In genomic region chr3:120090422-120090821, GRCh38 we compare ENCODE assay signal across 12 cellular contexts. TPM values are rescaled to one million over a fixed set of nuclear protein-coding genes. Genes with fewer than 3 reads are reported as not detected.
DNase-seq lines count a peak whose midpoint lies in the region; ATAC-seq and TF ChIP-seq lines count a peak whose summit lies in the region.
"Had no signal": no experiment of that assay in that cellular context is flagged by ENCODE, and none has a peak within 500 bp of the region (broad histone marks: within the 10 kb centered on the region; RNA-seq: fewer than 3 reads in every experiment).

No MANE protein-coding gene starts in this region.

- intact Hi-C loops in Panc1 (cut with micrococcal nuclease; ENCODE audit: unreplicated experiment), result loop anchor here (10.0 kb wide), 1 partner anchor 196 kb away; no protein-coding TSS in a partner anchor

- H3K9me3 Mint-ChIP-seq in activated naive CD4-positive, alpha-beta T cell treated with anti-CD3 and anti-CD28 coated beads, Interleukin-2, amount 50 U/mL, for 72 hours, result no peaks in the 10 kb centered on the region

- ATAC-seq in Panc1, result no peak
- no peak for ATAC-seq in HG03354 (IDR thresholded peaks at IDR 0.05; ENCODE audit: poor library complexity, severe bottlenecking, unreplicated experiment)
- no peak for ATAC-seq in activated naive CD4-positive, alpha-beta T cell treated with anti-CD3 and anti-CD28 coated beads, Interleukin-2, amount 50 U/mL, for 72 hours
- ATAC-seq: left colon had no signal

- no peak for DNase-seq in Panc1 (ENCODE audit: low read depth, low spot score)
- DNase-seq in foreskin fibroblast, result no peak
- DNase-seq in DMS79 (lab: John Stamatoyannopoulos, UW), result no peak
- DNase-seq in kidney glomerular epithelial cell (lab: John Stamatoyannopoulos, UW), result no peak
- no peak for DNase-seq in activated naive CD4-positive, alpha-beta T cell treated with anti-CD3 and anti-CD28 coated beads, Interleukin-2, amount 50 U/mL, for 72 hours (ENCODE audit: low spot score in 2 of 2)
- DNase-seq: activated CD8-positive, alpha-beta memory T cell treated with anti-CD3 and anti-CD28 coated beads, Interleukin-2, amount 50 U/mL, for 4 hours; left colon; NCI-H187; SHP77 had no signal

- CTCF ChIA-PET in Panc1 (lab: Charles Lee), result no interaction called here

- H3K27ac Mint-ChIP-seq in activated naive CD4-positive, alpha-beta T cell treated with anti-CD3 and anti-CD28 coated beads, Interleukin-2, amount 50 U/mL, for 72 hours, result no peak overlapping the region

- H3K4me3 ChIP-seq in GM08714 (ENCODE audit: low read length), result peak overlapping the region; percentile 99; the same call in 1 of the 2 replicates
- H3K4me3 ChIP-seq in Panc1 (ENCODE audit: low read depth in 2 of 2, low read length in 2 of 2), result peak overlapping the region; percentile 81 to 98
- peak overlapping the region; percentile 84 to 96 for H3K4me3 ChIP-seq in foreskin fibroblast (ENCODE audit: low read depth in 1 of 2, low read length in 2 of 2)
- H3K4me3 ChIP-seq in skeletal muscle tissue (ENCODE audit: low read length in 3 of 3), result peak overlapping the region; percentile 35 to 95 (median 37)

- POLR2A ChIA-PET in Panc1 (lab: Charles Lee), result no interaction called here

- H3K27ac ChIP-seq in Panc1 (ENCODE audit: low read length) (no peak overlapping the region), skeletal muscle tissue (ENCODE audit: low read depth, low read length) (peak overlapping the region; percentile 31)

- H3K36me3 ChIP-seq in Panc1 (ENCODE audit: control insufficient read depth, insufficient read depth, low read length) (no peaks in the 10 kb centered on the region; the same call in 1 of the 2 replicates), skeletal muscle tissue (ENCODE audit: control insufficient read depth in 3 of 3, insufficient read depth in 3 of 3, low read length in 3 of 3) (no peaks in the 10 kb centered on the region)

- no peaks in the 10 kb centered on the region for H3K9me3 ChIP-seq in Panc1 (ENCODE audit: control insufficient read depth, insufficient read depth, low read depth, low read length)
- no peaks in the 10 kb centered on the region for H3K9me3 ChIP-seq in skeletal muscle tissue (ENCODE audit: control insufficient read depth in 3 of 3, low read length in 3 of 3)

- H3K27me3 ChIP-seq in Panc1 (ENCODE audit: control insufficient read depth, insufficient read depth, low read length), result no peaks in the 10 kb centered on the region
- no peaks in the 10 kb centered on the region for H3K27me3 ChIP-seq in skeletal muscle tissue (ENCODE audit: control insufficient read depth in 3 of 3, insufficient read depth in 3 of 3, low read length in 3 of 3)

- peak overlapping the region; percentile 5 to 46 (median 10) for H3K9ac ChIP-seq in skeletal muscle tissue (ENCODE audit: low read depth in 1 of 3, low read length in 3 of 3)

- BruUV-seq in Panc1 (replicated peaks; lab: Mats Ljungman, UMichigan), result TSS peak; percentile 44

- no peak for TF ChIP-seq CTCF in Panc1 (IDR thresholded peaks at IDR 0.05)
- no peak for TF ChIP-seq CTCF in foreskin fibroblast (IDR thresholded peaks at IDR 0.05; ENCODE audit: low read depth, low read length)

- H3K4me1 ChIP-seq in Panc1 (ENCODE audit: control insufficient read depth, insufficient read depth, low read length) (peaks cover 4% of the 10 kb centered on the region; the same call in 1 of the 2 replicates), skeletal muscle tissue (ENCODE audit: control insufficient read depth in 3 of 3, insufficient read depth in 3 of 3, low read length in 3 of 3) (peaks cover 8 to 22% (median 15%) of the 10 kb centered on the region in 3 donors)

- peaks cover 1 to 10% of the 10 kb centered on the region in 2 donors for H3K36me3 Mint-ChIP-seq in activated naive CD4-positive, alpha-beta T cell treated with anti-CD3 and anti-CD28 coated beads, Interleukin-2, amount 50 U/mL, for 72 hours

- in situ Hi-C loops in Panc1 (cut with HindIII; ENCODE audit: low pct_unique_long_range_greater_than_20kb, low sequenced_read_pairs), result no loop called here

RNA-seq across cellular contexts. Expression of gene GSK3B, which starts 3.8 kb away (rescaled TPM):
- 35.3 TPM for total RNA-seq in Panc1 (2021; ENCODE audit: unreplicated experiment)
- polyA plus RNA-seq in Panc1 (2012; ENCODE audit: insufficient read length), result 14.5 TPM
- total RNA-seq in skeletal muscle tissue, result 30.3 TPM
- total RNA-seq in activated naive CD4-positive, alpha-beta T cell treated with anti-CD3 and anti-CD28 coated beads, Interleukin-2, amount 50 U/mL, for 72 hours, result 10 to 100 TPM; 26.3 to 44.2 TPM

Comparison
In these comparisons a context has a peak if more than half of its experiments do, and no peak if none do; other contexts are left out.
1. H3K4me3 ChIP-seq: peak in every context shown above with its lines; median percentile 99 in GM08714; 90 in foreskin fibroblast; 90 in Panc1; 37 in skeletal muscle tissue.